In the genomic region with DNA sequence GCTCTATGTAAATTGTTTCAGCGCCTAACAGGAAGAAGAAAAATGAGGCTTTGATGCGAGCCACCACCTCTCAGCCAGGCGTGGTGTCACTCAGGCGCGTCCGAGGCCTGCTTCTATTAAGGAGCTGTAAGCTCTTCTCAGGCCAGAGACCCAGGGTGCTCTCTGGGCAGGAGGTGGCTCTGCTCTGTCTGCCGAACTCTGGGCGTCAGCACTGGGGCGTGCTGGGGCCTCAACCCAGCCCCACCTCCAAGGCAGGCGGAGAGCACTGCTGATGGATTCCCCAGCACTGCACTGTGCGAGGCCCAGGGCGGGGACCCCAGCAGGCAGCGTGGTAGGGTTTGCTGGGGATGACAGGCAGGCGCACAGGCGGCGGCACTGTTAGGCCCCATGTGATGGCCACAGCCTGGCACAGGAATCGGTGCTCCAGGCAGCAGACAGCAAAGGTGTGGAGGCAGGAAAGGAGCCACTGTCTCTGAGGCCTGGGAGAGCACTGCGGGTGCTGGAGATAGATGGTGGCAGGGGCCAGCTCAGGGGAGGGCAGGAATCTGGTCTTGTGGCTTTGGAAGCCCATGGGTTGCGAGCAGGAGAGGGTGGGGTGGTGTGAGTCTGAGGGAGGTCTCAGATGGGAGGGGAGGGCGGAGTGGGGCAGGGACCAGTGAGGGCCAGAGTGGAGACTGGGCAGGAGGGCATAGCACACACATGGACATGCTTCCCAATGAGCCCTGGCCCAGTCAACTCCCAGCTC, we compare ENCODE assay signal across 11 cellular contexts.
DNase-seq lines count a peak whose midpoint lies in the region; ATAC-seq and TF ChIP-seq lines count a peak whose summit lies in the region.
"Had no signal": no experiment of that assay in that cellular context is flagged by ENCODE, and none has a peak within 500 bp of the region (broad histone marks: within the 10 kb centered on the region; RNA-seq: fewer than 3 reads in every experiment).

No MANE protein-coding gene starts in this region.

- H3K79me2 ChIP-seq in osteoblast (ENCODE audit: insufficient read depth, low read length): peaks cover 76% of the 10 kb centered on the region

- H3K9me3 ChIP-seq in osteoblast (ENCODE audit: low read depth, low read length) (no peaks in the 10 kb centered on the region), testis (no peaks in the 10 kb centered on the region)

- TF ChIP-seq POLR2A in GM10847 (IDR thresholded peaks at IDR 0.05; ENCODE audit: extremely low read depth, insufficient read length): peak; percentile 42
- no peak for TF ChIP-seq POLR2A in testis (IDR thresholded peaks at IDR 0.05)

- no peak overlapping the region for H3K4me2 ChIP-seq in osteoblast (ENCODE audit: insufficient read depth, low read length)

- WGBS in testis, 2 donors: 91 to 96% methylated on average over 14 to 19 of the region's 20 CpGs

- no peak for DNase-seq in RWPE1 (ENCODE audit: low spot score)
- peak; percentile 40 for DNase-seq in midbrain (lab: John Stamatoyannopoulos, UW)
- DNase-seq in HK-2 (ENCODE audit: unreplicated experiment): no peak
- DNase-seq in osteoblast (ENCODE audit: insufficient read length, low spot score, missing footprints): no peak
- DNase-seq in testis: no peak
- DNase-seq in epidermal melanocyte (ENCODE audit: insufficient read length, low spot score): no peak
- DNase-seq: effector memory CD8-positive, alpha-beta T cell had no signal

- H3K4me3 ChIP-seq in osteoblast (ENCODE audit: insufficient read depth, low read length) (no peak overlapping the region), testis (no peak overlapping the region)
- H3K4me3 ChIP-seq: K562 had no signal

- H3K4me1 ChIP-seq in osteoblast (ENCODE audit: insufficient read depth, low read length) (peaks cover 2% of the 10 kb centered on the region), testis (peaks cover 27% of the 10 kb centered on the region)

- peaks cover 76% of the 10 kb centered on the region for H4K20me1 ChIP-seq in osteoblast (ENCODE audit: insufficient read depth, low read length)

- H3K36me3 ChIP-seq in osteoblast (ENCODE audit: insufficient read depth, low read length) (no peaks in the 10 kb centered on the region), testis (ENCODE audit: low read depth, missing control alignments) (no peaks in the 10 kb centered on the region)

- intact Hi-C loops in testis (cut with DNase I; ENCODE audit: low total_unique reads): no loop called here

- TF ChIP-seq CTCF in RWPE1 (conservative IDR thresholded peaks at IDR 0.05; ENCODE audit: low read depth): no peak
- no peak for TF ChIP-seq CTCF in osteoblast (IDR thresholded peaks at IDR 0.05; ENCODE audit: extremely low read depth, low read depth, low read length)
- TF ChIP-seq CTCF in testis (IDR thresholded peaks at IDR 0.05): no peak

- POLR2A ChIA-PET in RWPE1 (lab: Yijun Ruan, JAX; ENCODE audit: low non-redundant PET): no interaction called here

- CTCF ChIA-PET in RWPE1 (lab: Yijun Ruan, JAX): interaction anchor here (1.0 kb wide), 1 partner anchor 8 kb away, joined by 4 read pairs; no protein-coding TSS in a partner anchor

- H3K27me3 ChIP-seq in osteoblast (ENCODE audit: insufficient read depth, low read length) (no peaks in the 10 kb centered on the region), testis (no peaks in the 10 kb centered on the region)

- ATAC-seq in GM21529 (IDR thresholded peaks at IDR 0.05; ENCODE audit: unreplicated experiment): peak; percentile 78
- ATAC-seq: effector memory CD8-positive, alpha-beta T cell; K562 had no signal

- H2AFZ ChIP-seq in osteoblast (ENCODE audit: low read length): no peak overlapping the region

- H3K27ac ChIP-seq in RWPE1 (peak overlapping the region; percentile 52), osteoblast (ENCODE audit: low read depth, low read length) (no peak overlapping the region), testis (no peak overlapping the region)
- H3K27ac ChIP-seq: VCaP had no signal
